Comparison of ENCODE assay signal across 8 cellular contexts in the genomic region with DNA sequence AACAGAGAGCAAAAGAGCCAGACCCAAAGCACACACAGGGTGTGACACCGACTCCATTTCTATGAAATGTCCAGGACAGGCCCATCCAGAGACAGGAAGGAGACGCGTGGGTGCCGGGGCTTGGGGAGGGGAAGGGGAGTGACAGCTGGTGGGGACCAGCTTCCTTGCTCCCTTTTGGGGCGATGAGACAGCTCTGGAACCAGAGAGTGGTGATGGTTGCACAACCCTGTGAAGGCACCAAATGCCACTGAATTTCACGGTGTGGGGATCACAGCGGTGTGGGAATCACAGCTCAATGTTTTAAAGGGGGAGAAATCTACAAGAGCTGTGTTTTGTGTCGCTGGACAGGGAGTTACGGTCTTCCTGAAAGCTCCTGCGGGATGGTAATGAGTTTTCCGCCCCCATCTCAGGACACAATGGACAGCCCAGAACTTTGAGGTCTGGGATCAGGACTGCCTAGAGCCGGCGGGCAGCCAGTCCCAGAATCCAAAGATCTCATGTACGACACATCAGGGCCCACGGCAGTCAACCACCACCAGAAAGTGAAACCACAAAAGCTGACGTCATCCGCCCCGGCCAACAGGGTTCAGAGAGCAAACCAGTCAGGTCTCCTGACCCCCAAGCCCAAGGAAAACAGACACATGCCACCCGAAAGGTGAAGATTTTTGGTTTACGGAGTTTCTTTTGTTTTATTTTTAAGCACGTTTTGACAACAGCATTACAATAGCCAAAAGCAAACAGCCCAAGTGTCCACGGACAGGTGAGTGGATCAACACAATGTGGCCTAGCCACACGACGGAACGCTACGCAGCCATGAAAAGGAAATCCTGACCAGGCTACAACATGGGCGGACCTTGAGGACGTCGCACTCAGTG. TPM values are rescaled to one million over a fixed set of nuclear protein-coding genes. Genes with fewer than 3 reads are reported as not detected.
DNase-seq lines count a peak whose midpoint lies in the region; ATAC-seq and TF ChIP-seq lines count a peak whose summit lies in the region.

No MANE protein-coding gene starts in this region.

- no peak for ATAC-seq in WTC11
- ATAC-seq in lung (ENCODE audit: insufficient read depth, low FRiP score) = peak; percentile 40
- no peak for ATAC-seq in HG03565 (IDR thresholded peaks at IDR 0.05; ENCODE audit: unreplicated experiment)

- peaks cover 4 to 15% of the 10 kb centered on the region in 2 donors for H3K4me1 ChIP-seq in lung (ENCODE audit: control insufficient read depth in 2 of 2, insufficient read depth in 2 of 2, low read length in 2 of 2)

- no peaks in the 10 kb centered on the region for H3K9me3 Mint-ChIP-seq in WTC11

- H3K36me3 ChIP-seq in brain microvascular endothelial cell (replicated peaks) (peaks cover 2% of the 10 kb centered on the region), lung (ENCODE audit: control insufficient read depth in 2 of 2, insufficient read depth in 2 of 2, low read length in 2 of 2) (peaks cover 0 to 13% of the 10 kb centered on the region in 2 donors)

- 50 to 64% methylated on average over 29 of the region's 29 CpGs for WGBS in lung, 2 donors

- TF ChIP-seq CTCF in WTC11 (IDR thresholded peaks at IDR 0.05) = no peak
- no peak for TF ChIP-seq CTCF in brain microvascular endothelial cell (IDR thresholded peaks at IDR 0.05; ENCODE audit: low read depth, low read length, missing control alignments)
- TF ChIP-seq CTCF in lung (IDR thresholded peaks at IDR 0.05; ENCODE audit: control extremely low read depth, extremely low read depth) = no peak

- H3K4me3 Mint-ChIP-seq in WTC11 = no peak overlapping the region

- H3K27ac Mint-ChIP-seq in WTC11 = peak overlapping the region; percentile 71

- DNase-seq in EL (peak; percentile 77), WTC11 (ENCODE audit: low spot score) (no peak), brain microvascular endothelial cell (peak; percentile 39), lung (ENCODE audit: low spot score) (peak; percentile 50), NCI-H2081 (lab: John Stamatoyannopoulos, UW) (no peak), DMS 273 treated with DMSO at 0.1 percent for 48 hours (lab: John Stamatoyannopoulos, UW) (no peak)
- DNase-seq in stimulated activated CD8-positive, alpha-beta memory T cell treated with anti-CD3 and anti-CD28 coated beads, Interleukin-2, amount 100 ng/mL, for 48 hours (ENCODE audit: low read depth in 2 of 2) = peak; percentile 64 to 73

- POLR2A ChIA-PET in WTC11 (lab: Charles Lee) = no interaction called here

- no peak overlapping the region for H3K27ac ChIP-seq in brain microvascular endothelial cell
- peak overlapping the region; percentile 81 to 90 for H3K27ac ChIP-seq in lung (ENCODE audit: low read depth in 1 of 2, low read length in 1 of 2)

- H3K4me3 ChIP-seq in brain microvascular endothelial cell (ENCODE audit: low read depth, low read length) = no peak overlapping the region
- no peak overlapping the region for H3K4me3 ChIP-seq in lung

- H3K4me1 Mint-ChIP-seq in WTC11 = no peaks in the 10 kb centered on the region

- H3K27me3 Mint-ChIP-seq in WTC11 (ENCODE audit: low read depth) = no peaks in the 10 kb centered on the region

- H3K27me3 ChIP-seq in brain microvascular endothelial cell (replicated peaks) (no peaks in the 10 kb centered on the region), lung (ENCODE audit: control insufficient read depth, insufficient read depth) (no peaks in the 10 kb centered on the region)

- CTCF ChIA-PET in WTC11 (lab: Charles Lee) = no interaction called here

- in situ Hi-C loops in brain microvascular endothelial cell (cut with HindIII; ENCODE audit: low pct_ligation_motif_present, low sequenced_read_pairs) = no loop called here

- H3K36me3 Mint-ChIP-seq in WTC11 = no peaks in the 10 kb centered on the region

- H3K9me3 ChIP-seq in lung (ENCODE audit: control insufficient read depth in 2 of 2, insufficient read depth in 1 of 2, low read length in 1 of 2) = no peaks in the 10 kb centered on the region

TF ChIP-seq in WTC11, 78 proteins besides CTCF, POLR2A, EP300 and RAD21:
- TF ChIP-seq ZNF121 (CRISPR knock-in tag; IDR thresholded peaks at IDR 0.05) (0 out of 2 replicates have a peak, but pooled peaks have one; percentile 35), ATF3 (CRISPR knock-in tag; conservative IDR thresholded peaks at IDR 0.05) (no peak)

RNA-seq across cellular contexts. Expression of gene SGTA, which starts 7.3 kb away (rescaled TPM):
- total RNA-seq in WTC11 (2021) (89.3 to 91.2 TPM (median 89.4 TPM) in 3 replicates), lung (10 to 100 TPM; 33.3 to 48.0 TPM)
- polyA plus RNA-seq in lung = 10 to 100 TPM; 55.7 to 64.7 TPM

RNA-seq across cellular contexts. Expression of gene THOP1, which starts 9.5 kb away (rescaled TPM):
- 165 to 181 TPM (median 176 TPM) in 3 replicates for total RNA-seq in WTC11 (2021)
- total RNA-seq in lung = 10 to 100 TPM; 23.8 to 70.5 TPM
- polyA plus RNA-seq in lung = 10 to 100 TPM; 58.7 to 71.9 TPM

RNA-seq across cellular contexts. Expression of gene SLC39A3, which starts 36.0 kb away (rescaled TPM):
- 34.8 to 38.0 TPM (median 35.2 TPM) in 3 replicates for total RNA-seq in WTC11 (2021)
- 10 to 100 TPM; 17.7 to 37.0 TPM for total RNA-seq in lung
- polyA plus RNA-seq in lung = 10 to 100 TPM; 47.1 to 51.2 TPM

RNA-seq across cellular contexts. Expression of gene ZNF554, which starts 43.9 kb away (rescaled TPM):
- 5.7 to 6.2 TPM (median 6.1 TPM) in 3 replicates for total RNA-seq in WTC11 (2021)
- 1 to 10 TPM; 5.0 to 8.8 TPM for total RNA-seq in lung
- polyA plus RNA-seq in lung = 1 to 10 TPM; 1.1 to 3.1 TPM

RNA-seq across cellular contexts. Expression of gene DIRAS1, which starts 54.6 kb away (rescaled TPM):
- 24.3 to 26.7 TPM (median 25.0 TPM) in 3 replicates for total RNA-seq in WTC11 (2021)
- 1 to 10 TPM in 1 of 2 donors, under 1 TPM in 1; 0.37 to 1.2 TPM for total RNA-seq in lung
- under 1 TPM; 0.42 to 0.73 TPM for polyA plus RNA-seq in lung

Comparison
In these comparisons a context has a peak if more than half of its experiments do, and no peak if none do; other contexts are left out.
1. DNase-seq: peak in EL (single experiment), brain microvascular endothelial cell (single experiment), lung (single experiment) and stimulated activated CD8-positive, alpha-beta memory T cell treated with anti-CD3 and anti-CD28 coated beads, Interleukin-2, amount 100 ng/mL, for 48 hours (2 of 2); none in WTC11 (single experiment), NCI-H2081 (0 of 2) and DMS 273 treated with DMSO at 0.1 percent for 48 hours (single experiment).